ENCODE assay signal across 1 cellular context in genomic region chr2:37984589-37984988, GRCh38.
TF ChIP-seq lines count a peak whose summit lies in the region.

No MANE protein-coding gene starts in this region.

TF ChIP-seq in liver, 16 proteins besides CTCF, POLR2A, EP300 and RAD21 (continued from another document):
- TF ChIP-seq, protein P1, sequence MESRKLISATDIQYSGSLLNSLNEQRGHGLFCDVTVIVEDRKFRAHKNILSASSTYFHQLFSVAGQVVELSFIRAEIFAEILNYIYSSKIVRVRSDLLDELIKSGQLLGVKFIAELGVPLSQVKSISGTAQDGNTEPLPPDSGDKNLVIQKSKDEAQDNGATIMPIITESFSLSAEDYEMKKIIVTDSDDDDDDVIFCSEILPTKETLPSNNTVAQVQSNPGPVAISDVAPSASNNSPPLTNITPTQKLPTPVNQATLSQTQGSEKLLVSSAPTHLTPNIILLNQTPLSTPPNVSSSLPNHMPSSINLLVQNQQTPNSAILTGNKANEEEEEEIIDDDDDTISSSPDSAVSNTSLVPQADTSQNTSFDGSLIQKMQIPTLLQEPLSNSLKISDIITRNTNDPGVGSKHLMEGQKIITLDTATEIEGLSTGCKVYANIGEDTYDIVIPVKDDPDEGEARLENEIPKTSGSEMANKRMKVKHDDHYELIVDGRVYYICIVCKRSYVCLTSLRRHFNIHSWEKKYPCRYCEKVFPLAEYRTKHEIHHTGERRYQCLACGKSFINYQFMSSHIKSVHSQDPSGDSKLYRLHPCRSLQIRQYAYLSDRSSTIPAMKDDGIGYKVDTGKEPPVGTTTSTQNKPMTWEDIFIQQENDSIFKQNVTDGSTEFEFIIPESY (IDR thresholded peaks at IDR 0.05): no peak
